ENCODE assay signal across 8 cellular contexts in genomic region chr1:199684686-199685273, GRCh38.
DNase-seq lines count a peak whose midpoint lies in the region; ATAC-seq and TF ChIP-seq lines count a peak whose summit lies in the region.

No MANE protein-coding gene starts in this region.

- H3K9me3 Mint-ChIP-seq in Caco-2 (ENCODE audit: unreplicated experiment): no peaks in the 10 kb centered on the region

- no peaks in the 10 kb centered on the region for H3K27me3 Mint-ChIP-seq in Caco-2 (ENCODE audit: insufficient read depth, unreplicated experiment)
- peaks cover 33% of the 10 kb centered on the region for H3K27me3 Mint-ChIP-seq in T-helper 17 cell

- CTCF ChIA-PET in Caco-2 (lab: Charles Lee): interaction anchor here (0.5 to 1.0 kb wide), 4 partner anchors 355 to 770 kb away, joined by 3 to 4 read pairs (median 3); no protein-coding TSS in a partner anchor

- peak; percentile 74 to 76 for TF ChIP-seq CTCF in Caco-2 (IDR thresholded peaks at IDR 0.05; ENCODE audit: insufficient read depth in 1 of 2, low read depth in 1 of 2, low read length in 1 of 2, severe bottlenecking in 1 of 2, unreplicated experiment in 1 of 2)
- TF ChIP-seq CTCF in fibroblast of pulmonary artery (IDR thresholded peaks at IDR 0.05; ENCODE audit: low read length, missing control alignments): peak; percentile 82
- peak in 1 of 3 donors; percentile 18 for TF ChIP-seq CTCF in omental fat pad (IDR thresholded peaks at IDR 0.05)

- H3K4me1 ChIP-seq in Caco-2: peaks cover 15% of the 10 kb centered on the region

- H3K4me3 ChIP-seq in Caco-2 (ENCODE audit: low read depth, low read length) (no peak overlapping the region), fibroblast of pulmonary artery (replicated peaks; ENCODE audit: low read depth, low read length) (no peak overlapping the region)

- H3K4me1 Mint-ChIP-seq in Caco-2 (ENCODE audit: low read depth, unreplicated experiment) (peaks cover 7% of the 10 kb centered on the region), T-helper 17 cell (peaks cover 5% of the 10 kb centered on the region)

- H3K27ac Mint-ChIP-seq in Caco-2 (ENCODE audit: unreplicated experiment) (no peak overlapping the region), T-helper 17 cell (no peak overlapping the region)

- H3K4me3 Mint-ChIP-seq in Caco-2 (ENCODE audit: unreplicated experiment): no peak overlapping the region
- no peak overlapping the region for H3K4me3 Mint-ChIP-seq in T-helper 17 cell

- intact Hi-C loops in Caco-2 (cut with micrococcal nuclease; ENCODE audit: unreplicated experiment): loop anchor here (1.0 to 10.0 kb wide), 8 partner anchors 137 to 826 kb away; no protein-coding TSS in a partner anchor

- peak; percentile 93 for ATAC-seq in GM18867 (IDR thresholded peaks at IDR 0.05; ENCODE audit: unreplicated experiment)
- peak; percentile 87 for ATAC-seq in HG03039 (IDR thresholded peaks at IDR 0.05; ENCODE audit: unreplicated experiment)
- peak; percentile 66 for ATAC-seq in T-helper 17 cell
- peak; percentile 67 for ATAC-seq in omental fat pad (ENCODE audit: low FRiP score)

- BruUV-seq in Caco-2 (replicated peaks; lab: Mats Ljungman, UMichigan): no TSS peak

- H3K36me3 ChIP-seq in Caco-2 (ENCODE audit: control insufficient read depth, insufficient read depth, low read length): no peaks in the 10 kb centered on the region

- POLR2A ChIA-PET in Caco-2 (lab: Charles Lee): no interaction called here

- no peaks in the 10 kb centered on the region for H3K9me3 ChIP-seq in Caco-2
- H3K9me3 ChIP-seq in T-helper 17 cell (ENCODE audit: control insufficient read depth, low read length, poor library complexity, severe bottlenecking): no peaks in the 10 kb centered on the region

- no peaks in the 10 kb centered on the region for H3K36me3 Mint-ChIP-seq in Caco-2 (ENCODE audit: insufficient read depth, unreplicated experiment)
- H3K36me3 Mint-ChIP-seq in T-helper 17 cell (ENCODE audit: low read depth): no peaks in the 10 kb centered on the region

- DNase-seq in Caco-2 (peak in 1 of 2 experiments; percentile 53), NCI-H1694 (lab: John Stamatoyannopoulos, UW) (peak; percentile 76), T-helper 17 cell (no peak), fibroblast of pulmonary artery (ENCODE audit: low read depth) (peak; percentile 89), omental fat pad (ENCODE audit: low spot score) (no peak), ecto neural progenitor cell (ENCODE audit: low spot score) (no peak)

- no peaks in the 10 kb centered on the region for H3K27me3 ChIP-seq in Caco-2 (replicated peaks; ENCODE audit: control insufficient read depth, insufficient read depth, low read length)

Comparison
In these comparisons a context has a peak if more than half of its experiments do, and no peak if none do; other contexts are left out.
1. DNase-seq: peak in NCI-H1694 (single experiment) and fibroblast of pulmonary artery (single experiment); none in T-helper 17 cell (0 of 3), omental fat pad (single experiment) and ecto neural progenitor cell (single experiment).
2. Peak in every context shown above with its lines, with median percentiles within 50 percentile points of each other: ATAC-seq.